In genomic region chr10:9172276-9172675, GRCh38 we compare ENCODE assay signal across 38 cellular contexts.
"Had no signal": no experiment of that assay in that cellular context is flagged by ENCODE, and none has a peak within 500 bp of the region (broad histone marks: within the 10 kb centered on the region; RNA-seq: fewer than 3 reads in every experiment).

No MANE protein-coding gene starts in this region.

- H3K27me3 ChIP-seq: adrenal gland, ascending aorta, body of pancreas, brain microvascular endothelial cell, breast epithelium, cardiac muscle cell had no signal

- FAIRE-seq: astrocyte, bronchial epithelial cell had no signal

- H3K36me3 Mint-ChIP-seq: activated naive CD4-positive, alpha-beta T cell treated with anti-CD3 and anti-CD28 coated beads, Interleukin-2, amount 50 U/mL, for 24 hours; activated naive CD8-positive, alpha-beta T cell; brain had no signal

- H3K9me3 ChIP-seq: adrenal gland, ascending aorta, body of pancreas had no signal

- H3K27ac Mint-ChIP-seq: activated naive CD4-positive, alpha-beta T cell treated with anti-CD3 and anti-CD28 coated beads, Interleukin-2, amount 50 U/mL, for 24 hours; activated naive CD4-positive, alpha-beta T cell treated with anti-CD3 and anti-CD28 coated beads, Interleukin-2, amount 50 U/mL, for 72 hours; activated naive CD8-positive, alpha-beta T cell; activated naive CD8-positive, alpha-beta T cell treated with anti-CD3 and anti-CD28 coated beads for 36 hours; activated naive CD8-positive, alpha-beta T cell treated with anti-CD3 and anti-CD28 coated beads, Interleukin-2, amount 10 ng/mL, durations not matched to agents 7 days and 5 days; activated naive CD8-positive, alpha-beta T cell treated with anti-CD3 and anti-CD28 coated beads, Interleukin-2, amount 50 U/mL, for 24 hours; activated T-cell treated with anti-CD3 and anti-CD28 coated beads, Interleukin-2, amount 50 U/mL, for 24 hours; activated T-cell treated with anti-CD3 and anti-CD28 coated beads, Interleukin-2, amount 50 U/mL, for 72 hours; activated T-helper 1 cell treated with anti-CD3 and anti-CD28 coated beads, Interleukin-12 subunit alpha, Interleukin-12 subunit beta, Interleukin-2, Interleukin-4 antibody, amounts not matched to agents 30 ng/mL and 10 ng/mL and 1 ng/mL, durations not matched to agents 14 hours and 24 hours and 36 hours; activated T-helper 17 cell treated with anti-CD3 and anti-CD28 coated beads, Interleukin-2, amount 50 U/mL, for 72 hours; activated T-helper 2 cell treated with anti-CD3 and anti-CD28 coated beads, Interferon-gamma antibody, Interleukin-2, Interleukin-4, amounts not matched to agents 10 μg/mL and 5 μg/mL and 100 μg/mL, durations not matched to agents 14 hours and 24 hours and 36 hours; brain had no signal

- H3K4me3 ChIP-seq: adrenal gland, ascending aorta, body of pancreas, breast epithelium, cardiac muscle cell had no signal

- H3K4me3 Mint-ChIP-seq: activated naive CD4-positive, alpha-beta T cell treated with anti-CD3 and anti-CD28 coated beads, Interleukin-2, amount 50 U/mL, for 24 hours; activated naive CD8-positive, alpha-beta T cell; activated naive CD8-positive, alpha-beta T cell treated with anti-CD3 and anti-CD28 coated beads for 36 hours; activated naive CD8-positive, alpha-beta T cell treated with anti-CD3 and anti-CD28 coated beads, Interleukin-2, amount 10 ng/mL, durations not matched to agents 7 days and 5 days; activated naive CD8-positive, alpha-beta T cell treated with anti-CD3 and anti-CD28 coated beads, Interleukin-2, amount 50 U/mL, for 24 hours; activated T-cell treated with anti-CD3 and anti-CD28 coated beads, Interleukin-2, amount 50 U/mL, for 24 hours; activated T-cell treated with anti-CD3 and anti-CD28 coated beads, Interleukin-2, amount 50 U/mL, for 4 hours; activated T-cell treated with anti-CD3 and anti-CD28 coated beads, Interleukin-2, amount 50 U/mL, for 72 hours; activated T-helper 1 cell treated with anti-CD3 and anti-CD28 coated beads, Interleukin-12 subunit alpha, Interleukin-12 subunit beta, Interleukin-2, Interleukin-4 antibody, amounts not matched to agents 30 ng/mL and 10 ng/mL and 1 ng/mL, durations not matched to agents 14 hours and 24 hours and 36 hours; activated T-helper 17 cell treated with anti-CD3 and anti-CD28 coated beads, Interleukin-2, amount 50 U/mL, for 72 hours; brain; central memory CD8-positive, alpha-beta T cell had no signal

- H3K9me3 Mint-ChIP-seq: activated naive CD4-positive, alpha-beta T cell treated with anti-CD3 and anti-CD28 coated beads, Interleukin-2, amount 50 U/mL, for 24 hours; central memory CD8-positive, alpha-beta T cell had no signal

- H3K4me1 ChIP-seq: adrenal gland, ascending aorta, body of pancreas, breast epithelium had no signal

- H3K27me3 Mint-ChIP-seq: activated naive CD4-positive, alpha-beta T cell treated with anti-CD3 and anti-CD28 coated beads, Interleukin-2, amount 50 U/mL, for 24 hours; activated naive CD8-positive, alpha-beta T cell; activated naive CD8-positive, alpha-beta T cell treated with anti-CD3 and anti-CD28 coated beads, Interleukin-2, amount 10 ng/mL, durations not matched to agents 7 days and 5 days; activated naive CD8-positive, alpha-beta T cell treated with anti-CD3 and anti-CD28 coated beads, Interleukin-2, amount 50 U/mL, for 24 hours; brain had no signal

- H3K4me1 Mint-ChIP-seq: brain had no signal

- ATAC-seq: activated naive CD4-positive, alpha-beta T cell treated with anti-CD3 and anti-CD28 coated beads, Interleukin-2, amount 50 U/mL, for 72 hours; activated naive CD8-positive, alpha-beta T cell treated with anti-CD3 and anti-CD28 coated beads, Interleukin-2, amount 50 U/mL, for 24 hours; activated T-cell treated with anti-CD3 and anti-CD28 coated beads, Interleukin-2, amount 50 U/mL, for 4 hours; activated T-cell treated with anti-CD3 and anti-CD28 coated beads, Interleukin-2, amount 50 U/mL, for 72 hours; activated T-helper 17 cell treated with anti-CD3 and anti-CD28 coated beads, Interleukin-2, amount 50 U/mL, for 72 hours; body of pancreas had no signal

- H3K27ac ChIP-seq: adrenal gland, ascending aorta, body of pancreas, brain microvascular endothelial cell, breast epithelium, cardiac muscle cell had no signal

- DNase-seq: activated effector memory CD4-positive, alpha-beta T cell treated with anti-CD3 and anti-CD28 coated beads, Interleukin-2, amount 50 U/mL, for 16 hours; activated effector memory CD4-positive, alpha-beta T cell treated with Interleukin-2 at 50 U/mL for 16 hours; activated gamma-delta T cell; activated gamma-delta T cell treated with Interleukin-2 at 50 U/mL for 16 hours; activated naive CD4-positive, alpha-beta T cell; activated naive CD4-positive, alpha-beta T cell treated with anti-CD3 and anti-CD28 coated beads, Interleukin-2, amount 50 U/mL, for 16 hours; activated naive CD4-positive, alpha-beta T cell treated with Interleukin-2 at 50 U/mL for 16 hours; activated naive CD8-positive, alpha-beta T cell treated with anti-CD3 and anti-CD28 coated beads for 36 hours; activated naive CD8-positive, alpha-beta T cell treated with anti-CD3 and anti-CD28 coated beads, Interleukin-2, amount 10 ng/mL, durations not matched to agents 7 days and 5 days; activated naive CD8-positive, alpha-beta T cell treated with anti-CD3 and anti-CD28 coated beads, Interleukin-2, amount 50 U/mL, for 24 hours; activated T-cell treated with anti-CD3 and anti-CD28 coated beads, Interleukin-2, amount 50 U/mL, for 1 hour; activated T-cell treated with anti-CD3 and anti-CD28 coated beads, Interleukin-2, amount 50 U/mL, for 24 hours; activated T-cell treated with anti-CD3 and anti-CD28 coated beads, Interleukin-2, amount 50 U/mL, for 4 hours; activated T-cell treated with anti-CD3 and anti-CD28 coated beads, Interleukin-2, amount 50 U/mL, for 48 hours; activated T-cell treated with anti-CD3 and anti-CD28 coated beads, Interleukin-2, amount 50 U/mL, for 72 hours; adrenal gland; amniotic stem cell; amygdala; anterior cingulate cortex; aorta; body of pancreas; brain microvascular endothelial cell; caudate nucleus; central memory CD4-positive, alpha-beta T cell; cerebellar nuclear complex had no signal

- H3K36me3 ChIP-seq: adrenal gland, ascending aorta, brain microvascular endothelial cell, breast epithelium, cardiac muscle cell had no signal
